Comparison of ENCODE assay signal across 16 cellular contexts in the genomic region with DNA sequence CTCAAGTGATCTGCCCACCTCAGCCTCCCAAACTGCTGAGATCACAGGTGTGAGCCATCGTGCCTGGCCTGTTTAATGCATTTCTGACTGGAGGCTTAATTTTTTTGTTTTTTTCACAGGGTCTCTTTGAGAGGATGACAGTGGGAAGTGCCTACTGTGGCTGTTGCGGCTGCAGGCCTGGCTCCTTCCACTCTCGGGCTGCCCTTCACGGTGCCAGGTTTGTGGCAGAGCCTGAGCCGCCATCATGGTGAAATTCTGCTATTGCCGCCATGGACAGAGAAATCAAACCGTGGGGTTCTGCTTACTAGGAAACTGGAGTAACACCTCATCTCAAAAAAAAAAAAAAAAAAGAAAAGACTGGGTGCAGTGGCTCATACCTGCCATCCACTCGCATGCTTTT.
"Had no signal": no experiment of that assay in that cellular context is flagged by ENCODE, and none has a peak within 500 bp of the region (broad histone marks: within the 10 kb centered on the region; RNA-seq: fewer than 3 reads in every experiment).

No MANE protein-coding gene starts in this region.

- H3K4me1 ChIP-seq: foreskin keratinocyte, heart right ventricle, left lung, lower lobe of right lung had no signal

- ATAC-seq: foreskin keratinocyte, gastroesophageal sphincter, left lung, left ventricle myocardium superior, lower lobe of right lung had no signal

- H3K9me3 ChIP-seq: esophagus muscularis mucosa, gastroesophageal sphincter, heart right ventricle, left lung, lower lobe of right lung had no signal

- H3K27me3 ChIP-seq: dorsolateral prefrontal cortex, esophagus muscularis mucosa, foreskin keratinocyte, gastroesophageal sphincter, heart right ventricle had no signal

- H3K4me3 ChIP-seq: coronary artery, dorsolateral prefrontal cortex, esophagus muscularis mucosa, gastroesophageal sphincter, heart right ventricle, left lung, lower lobe of right lung had no signal

- DNase-seq: dermis blood vessel endothelial cell; dorsolateral prefrontal cortex; effector CD4-positive, alpha-beta T cell; effector memory CD4-positive, alpha-beta T cell; foreskin keratinocyte; heart right ventricle; hippocampal formation; left cardiac atrium; left lung; left ventricle myocardium superior; lower lobe of right lung; mesenchymal stem cell; midbrain had no signal

- H3K36me3 ChIP-seq: esophagus muscularis mucosa, gastroesophageal sphincter, heart right ventricle, left lung, lower lobe of right lung had no signal

- H3K27ac ChIP-seq: coronary artery, dorsolateral prefrontal cortex, esophagus muscularis mucosa, foreskin keratinocyte, gastroesophageal sphincter, heart right ventricle, left lung, lower lobe of right lung had no signal
